In genomic region chr9:116663588-116663987, GRCh38 we compare ENCODE assay signal across 16 cellular contexts. TPM values are rescaled to one million over a fixed set of nuclear protein-coding genes. Genes with fewer than 3 reads are reported as not detected.
DNase-seq lines count a peak whose midpoint lies in the region; ATAC-seq and TF ChIP-seq lines count a peak whose summit lies in the region.
"Had no signal": no experiment of that assay in that cellular context is flagged by ENCODE, and none has a peak within 500 bp of the region (broad histone marks: within the 10 kb centered on the region; RNA-seq: fewer than 3 reads in every experiment).

No MANE protein-coding gene starts in this region.

- H3K9me3 ChIP-seq in mucosa of descending colon (no peaks in the 10 kb centered on the region), stomach smooth muscle (ENCODE audit: control insufficient read depth in 2 of 2, low read length in 2 of 2) (no peaks in the 10 kb centered on the region), vagina (no peaks in the 10 kb centered on the region)
- H3K9me3 ChIP-seq: A549, BE2C, HAP-1 had no signal

- H3K27me3 ChIP-seq in stomach smooth muscle (ENCODE audit: control insufficient read depth in 1 of 2, insufficient read depth in 2 of 2, low read length in 2 of 2): no peaks in the 10 kb centered on the region
- no peaks in the 10 kb centered on the region for H3K27me3 ChIP-seq in vagina
- H3K27me3 ChIP-seq: BE2C had no signal

- no peak overlapping the region for H3K27ac Mint-ChIP-seq in glutamatergic neuron (ENCODE audit: unreplicated experiment)
- H3K27ac Mint-ChIP-seq: CD4-positive, alpha-beta memory T cell had no signal

- no peaks in the 10 kb centered on the region for H3K36me3 ChIP-seq in mucosa of descending colon (ENCODE audit: low read depth)
- no peaks in the 10 kb centered on the region for H3K36me3 ChIP-seq in stomach smooth muscle (ENCODE audit: control insufficient read depth in 2 of 2, insufficient read depth in 2 of 2, low read length in 2 of 2)
- H3K36me3 ChIP-seq in vagina: no peaks in the 10 kb centered on the region
- H3K36me3 ChIP-seq: BE2C, HAP-1 had no signal

- no peak for TF ChIP-seq POLR2A in vagina (IDR thresholded peaks at IDR 0.05)

- DNase-seq in left colon (no peak), mucosa of descending colon (no peak), vagina (ENCODE audit: extremely low spot score in 2 of 2) (no peak), DMS 273 treated with DMSO at 0.1 percent for 48 hours (lab: John Stamatoyannopoulos, UW) (no peak), glutamatergic neuron (no peak)
- DNase-seq: BE2C; CD4-positive, alpha-beta memory T cell; DND-41; GDM1; GOT3 had no signal

- ATAC-seq in left colon (peak; percentile 70), mucosa of descending colon (peak; percentile 68), GM21717 (IDR thresholded peaks at IDR 0.05; ENCODE audit: unreplicated experiment) (no peak)
- ATAC-seq: A549 had no signal

- peaks cover 2% of the 10 kb centered on the region for H3K27me3 Mint-ChIP-seq in glutamatergic neuron (ENCODE audit: unreplicated experiment)
- H3K27me3 Mint-ChIP-seq: CD4-positive, alpha-beta memory T cell had no signal

- H3K9me3 Mint-ChIP-seq in glutamatergic neuron (ENCODE audit: unreplicated experiment): peaks cover 2% of the 10 kb centered on the region
- H3K9me3 Mint-ChIP-seq: CD4-positive, alpha-beta memory T cell had no signal

- TF ChIP-seq CTCF in mucosa of descending colon (IDR thresholded peaks at IDR 0.05) (no peak), vagina (IDR thresholded peaks at IDR 0.05) (no peak), glutamatergic neuron (IDR thresholded peaks at IDR 0.05; ENCODE audit: partially characterized antibody, unreplicated experiment) (no peak)

- H3K9ac ChIP-seq in stomach smooth muscle (ENCODE audit: low read length in 2 of 2): no peak overlapping the region

- H3K4me3 ChIP-seq in mucosa of descending colon: no peak overlapping the region
- no peak overlapping the region for H3K4me3 ChIP-seq in stomach smooth muscle (ENCODE audit: low read length in 2 of 2)
- no peak overlapping the region for H3K4me3 ChIP-seq in vagina
- H3K4me3 ChIP-seq: A549, HAP-1 had no signal

- H3K36me3 Mint-ChIP-seq in glutamatergic neuron (ENCODE audit: unreplicated experiment): no peaks in the 10 kb centered on the region
- H3K36me3 Mint-ChIP-seq: CD4-positive, alpha-beta memory T cell had no signal

- H3K4me1 Mint-ChIP-seq in glutamatergic neuron (ENCODE audit: low read depth, unreplicated experiment): no peaks in the 10 kb centered on the region

- intact Hi-C loops in left colon (cut with DNase I, micrococcal nuclease): no loop called here
- intact Hi-C loops in mucosa of descending colon (cut with DNase I, micrococcal nuclease): loop anchor here (5.0 to 10.0 kb wide), 2 partner anchors 1069 to 1071 kb away; no protein-coding TSS in a partner anchor
- intact Hi-C loops in vagina (cut with DNase I): loop anchor here (10.0 kb wide), 2 partner anchors 509 to 1069 kb away; partner anchors contain the start of gene PAPPA

- H3K27ac ChIP-seq in stomach smooth muscle (ENCODE audit: low read length) (peak overlapping the region; percentile 25), vagina (peak overlapping the region; percentile 73)
- H3K27ac ChIP-seq: A549, C4-2B, HL-60 had no signal

- H3K4me3 Mint-ChIP-seq in glutamatergic neuron (ENCODE audit: unreplicated experiment): no peak overlapping the region
- H3K4me3 Mint-ChIP-seq: CD4-positive, alpha-beta memory T cell had no signal

- H3K4me1 ChIP-seq in mucosa of descending colon (ENCODE audit: low read depth) (no peaks in the 10 kb centered on the region), stomach smooth muscle (ENCODE audit: control insufficient read depth, insufficient read depth, low read length) (no peaks in the 10 kb centered on the region), vagina (peaks cover 11% of the 10 kb centered on the region)
- H3K4me1 ChIP-seq: BE2C had no signal

RNA-seq across cellular contexts. Expression of gene TRIM32, which starts 23.5 kb away (rescaled TPM):
- total RNA-seq in left colon (10 to 100 TPM; 11.4 to 17.7 TPM), mucosa of descending colon (10 to 100 TPM; 11.8 to 21.5 (median 20.0) TPM), vagina (12.8 TPM), glutamatergic neuron (ENCODE audit: unreplicated experiment) (14.3 TPM)

Comparison
In these comparisons a context has a peak if more than half of its experiments do, and no peak if none do; other contexts are left out.
1. intact Hi-C loops: an anchor here in mucosa of descending colon (5.0 to 10.0 kb wide) and vagina (10.0 kb wide); none called in left colon.